10 cellular contexts compared by ENCODE assay signal in the genomic region with DNA sequence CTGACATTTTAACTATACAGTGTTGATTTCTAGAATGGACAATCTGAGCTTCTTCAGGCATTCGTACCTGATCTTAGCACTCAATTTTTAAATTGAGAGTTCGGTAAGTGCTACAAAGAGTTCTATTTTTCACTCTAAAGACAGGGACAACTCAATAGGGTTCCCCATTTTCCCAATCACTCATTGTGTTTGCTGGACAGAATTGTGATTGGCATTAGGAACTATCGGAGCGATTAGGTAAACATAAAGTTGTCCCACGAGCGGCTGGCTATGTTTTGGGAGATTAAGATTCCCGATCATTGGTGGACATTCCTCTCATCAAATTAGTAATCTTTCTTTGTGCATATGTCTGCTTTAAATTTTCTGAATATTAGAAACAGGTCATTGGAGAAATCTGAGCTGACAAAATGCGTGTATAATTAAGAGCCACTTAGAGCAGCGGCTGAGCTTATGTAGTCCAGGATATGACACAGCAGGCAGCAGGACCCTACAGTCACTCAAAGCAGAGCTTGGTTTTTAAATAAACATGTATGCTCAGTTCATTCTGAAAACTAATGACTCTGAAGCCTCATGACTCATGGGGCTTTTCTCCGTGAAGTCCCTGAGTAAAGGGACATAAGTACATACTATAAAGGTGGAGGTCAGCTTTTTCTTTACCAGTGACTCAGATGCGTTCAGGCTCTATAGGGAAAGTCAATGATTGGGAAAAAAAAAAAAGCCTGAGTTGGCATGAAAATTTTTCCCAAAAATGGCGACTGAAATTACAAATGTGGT.
DNase-seq lines count a peak whose midpoint lies in the region; ATAC-seq and TF ChIP-seq lines count a peak whose summit lies in the region.
"Had no signal": no experiment of that assay in that cellular context is flagged by ENCODE, and none has a peak within 500 bp of the region (broad histone marks: within the 10 kb centered on the region; RNA-seq: fewer than 3 reads in every experiment).

No MANE protein-coding gene starts in this region.

- no peak overlapping the region for H3K4ac ChIP-seq in neuronal stem cell (ENCODE audit: low read length)

- peaks cover 7% of the 10 kb centered on the region for H3K4me1 Mint-ChIP-seq in MCF 10A (ENCODE audit: insufficient read depth, unreplicated experiment)
- H3K4me1 Mint-ChIP-seq in endodermal cell: peaks cover 2% of the 10 kb centered on the region
- H3K4me1 Mint-ChIP-seq: activated B cell treated with CpG ODN at 0.5 μM for 24 hours had no signal

- H2AFZ ChIP-seq in neuronal stem cell (ENCODE audit: low read length): peak overlapping the region; percentile 70

- DNase-seq in MCF 10A (ENCODE audit: unreplicated experiment) (peak; percentile 74), breast epithelium (ENCODE audit: low spot score in 2 of 2) (no peak), RWPE1 (ENCODE audit: low spot score) (peak; percentile 2), neuronal stem cell (ENCODE audit: low spot score) (no peak), ureter (ENCODE audit: low spot score) (no peak), left ventricle myocardium inferior (no peak), endodermal cell (no peak)
- DNase-seq: activated B cell treated with CpG ODN at 0.5 μM for 24 hours had no signal

- H3K27me3 Mint-ChIP-seq in MCF 10A (ENCODE audit: insufficient read depth, unreplicated experiment) (no peaks in the 10 kb centered on the region), endodermal cell (ENCODE audit: insufficient read depth) (no peaks in the 10 kb centered on the region)
- H3K27me3 Mint-ChIP-seq: activated B cell treated with CpG ODN at 0.5 μM for 24 hours had no signal

- no peak overlapping the region for H2BK12ac ChIP-seq in neuronal stem cell (ENCODE audit: low read length)

- H3K9me3 ChIP-seq in breast epithelium (no peaks in the 10 kb centered on the region), neuronal stem cell (replicated peaks in 1 of 2; ENCODE audit: control insufficient read depth in 2 of 2, insufficient read depth in 1 of 2, low read depth in 1 of 2, low read length in 2 of 2) (no peaks in the 10 kb centered on the region), left ventricle myocardium inferior (replicated peaks) (no peaks in the 10 kb centered on the region), endodermal cell (ENCODE audit: control insufficient read depth, low read length) (no peaks in the 10 kb centered on the region)

- H3K4me2 ChIP-seq in neuronal stem cell (ENCODE audit: insufficient read depth, low read length, poor library complexity, severe bottlenecking): no peak overlapping the region

- TF ChIP-seq POLR2A in breast epithelium (IDR thresholded peaks at IDR 0.05): no peak

- H2AK5ac ChIP-seq in neuronal stem cell (ENCODE audit: low read depth, low read length): no peak overlapping the region

- H3K27me3 ChIP-seq in breast epithelium (no peaks in the 10 kb centered on the region), neuronal stem cell (ENCODE audit: control insufficient read depth in 3 of 3, insufficient read depth in 3 of 3, low read depth in 1 of 3, low read length in 3 of 3) (no peaks in the 10 kb centered on the region), left ventricle myocardium inferior (ENCODE audit: low read depth) (no peaks in the 10 kb centered on the region), endodermal cell (ENCODE audit: control insufficient read depth, insufficient read depth, low read length, poor library complexity, severe bottlenecking) (no peaks in the 10 kb centered on the region)

- BruUV-seq in MCF 10A (replicated peaks; lab: Mats Ljungman, UMichigan): no TSS peak

- H3K4me1 ChIP-seq in breast epithelium (no peaks in the 10 kb centered on the region), neuronal stem cell (ENCODE audit: control insufficient read depth in 2 of 2, insufficient read depth in 1 of 2, low read depth in 1 of 2, low read length in 2 of 2) (peaks cover 2 to 13% of the 10 kb centered on the region in 2 donors), left ventricle myocardium inferior (no peaks in the 10 kb centered on the region), endodermal cell (ENCODE audit: control insufficient read depth, insufficient read depth, low read length) (no peaks in the 10 kb centered on the region)

- H3K79me1 ChIP-seq in neuronal stem cell (ENCODE audit: low read depth, low read length): no peaks in the 10 kb centered on the region

- intact Hi-C loops in MCF 10A (cut with micrococcal nuclease) (no loop called here), breast epithelium (cut with DNase I; ENCODE audit: low total_unique reads) (no loop called here), left ventricle myocardium inferior (cut with micrococcal nuclease) (no loop called here)

- H3K27ac ChIP-seq in breast epithelium (no peak overlapping the region), RWPE1 (no peak overlapping the region), neuronal stem cell (replicated peaks; ENCODE audit: low read length) (no peak overlapping the region), left ventricle myocardium inferior (replicated peaks) (no peak overlapping the region), endodermal cell (ENCODE audit: low read depth, low read length) (no peak overlapping the region)

- H3K9me3 Mint-ChIP-seq in MCF 10A (ENCODE audit: unreplicated experiment) (no peaks in the 10 kb centered on the region), endodermal cell (no peaks in the 10 kb centered on the region)
- H3K9me3 Mint-ChIP-seq: neural crest cell had no signal

- no peak overlapping the region for H3K4me3 ChIP-seq in breast epithelium
- H3K4me3 ChIP-seq in neuronal stem cell (ENCODE audit: low read length in 2 of 2): no peak overlapping the region
- H3K4me3 ChIP-seq in left ventricle myocardium inferior: no peak overlapping the region
- no peak overlapping the region for H3K4me3 ChIP-seq in endodermal cell (ENCODE audit: low read length)

- H3K18ac ChIP-seq in neuronal stem cell (ENCODE audit: low read length): no peak overlapping the region

- H3K14ac ChIP-seq in neuronal stem cell (ENCODE audit: low read length): no peak overlapping the region

- H3K27ac Mint-ChIP-seq in MCF 10A (ENCODE audit: low read depth, unreplicated experiment) (peak overlapping the region; percentile 40), endodermal cell (no peak overlapping the region)
- H3K27ac Mint-ChIP-seq: activated B cell treated with CpG ODN at 0.5 μM for 24 hours had no signal

- TF ChIP-seq CTCF in MCF 10A (IDR thresholded peaks at IDR 0.05; ENCODE audit: unreplicated experiment) (no peak), breast epithelium (IDR thresholded peaks at IDR 0.05) (no peak), RWPE1 (conservative IDR thresholded peaks at IDR 0.05; ENCODE audit: low read depth) (no peak), left ventricle myocardium inferior (IDR thresholded peaks at IDR 0.05; ENCODE audit: borderline replicate concordance) (no peak), endodermal cell (conservative IDR thresholded peaks at IDR 0.05) (no peak)

- no peak overlapping the region for H2BK15ac ChIP-seq in neuronal stem cell (ENCODE audit: low read length)

- H2BK120ac ChIP-seq in neuronal stem cell (ENCODE audit: low read depth, low read length): no peak overlapping the region

- H3K36me3 ChIP-seq in breast epithelium (no peaks in the 10 kb centered on the region), neuronal stem cell (replicated peaks in 1 of 2; ENCODE audit: control insufficient read depth in 2 of 2, insufficient read depth in 2 of 2, low read length in 2 of 2) (no peaks in the 10 kb centered on the region), left ventricle myocardium inferior (no peaks in the 10 kb centered on the region), endodermal cell (ENCODE audit: control insufficient read depth, insufficient read depth, low read length) (no peaks in the 10 kb centered on the region)

- H4K8ac ChIP-seq in neuronal stem cell (ENCODE audit: low read depth, low read length): no peak overlapping the region

- no CpG with 5 or more reads among the region's 12 CpGs for WGBS in neuronal stem cell (ENCODE audit: extremely low coverage in 2 of 2, insufficient read length in 2 of 2, insufficient replicate concordance in 1 of 2), 2 donors
- WGBS in endodermal cell (ENCODE audit: insufficient coverage in 1 of 2, insufficient read length in 1 of 2), 2 experiments: 85% methylated on average over 9 to 12 of the region's 12 CpGs

- POLR2A ChIA-PET in MCF 10A (lab: Yijun Ruan, JAX): interaction anchor here (0.5 kb wide), 1 partner anchor 11 kb away, joined by 3 read pairs; no protein-coding TSS in a partner anchor
- POLR2A ChIA-PET in RWPE1 (lab: Yijun Ruan, JAX; ENCODE audit: low non-redundant PET): no interaction called here

- no peaks in the 10 kb centered on the region for H3K36me3 Mint-ChIP-seq in MCF 10A (ENCODE audit: insufficient read depth, unreplicated experiment)
- H3K36me3 Mint-ChIP-seq in endodermal cell (ENCODE audit: low read depth): no peaks in the 10 kb centered on the region

- peak overlapping the region; percentile 26 for H3K4me3 Mint-ChIP-seq in MCF 10A (ENCODE audit: unreplicated experiment)
- no peak overlapping the region for H3K4me3 Mint-ChIP-seq in endodermal cell
- H3K4me3 Mint-ChIP-seq: activated B cell treated with CpG ODN at 0.5 μM for 24 hours, neural crest cell had no signal

- H4K91ac ChIP-seq in neuronal stem cell (ENCODE audit: low read depth, low read length, poor library complexity): no peak overlapping the region

- ATAC-seq in HG03196 (IDR thresholded peaks at IDR 0.05; ENCODE audit: unreplicated experiment): peak; percentile 96

- no peak overlapping the region for H2BK5ac ChIP-seq in neuronal stem cell (ENCODE audit: low read length)

- H3K9ac ChIP-seq in neuronal stem cell (ENCODE audit: low read depth, low read length, poor library complexity) (no peak overlapping the region), endodermal cell (ENCODE audit: extremely low read depth, low read length, poor library complexity, severe bottlenecking) (no peak overlapping the region)

- no peak overlapping the region for H3K23ac ChIP-seq in neuronal stem cell (ENCODE audit: low read depth, low read length, poor library complexity)

- CTCF ChIA-PET in MCF 10A (lab: Yijun Ruan, JAX) (interaction anchor here (0.6 to 1.0 kb wide), 2 partner anchors 111 to 1199 kb away, joined by 3 to 4 read pairs; no protein-coding TSS in a partner anchor), RWPE1 (lab: Yijun Ruan, JAX) (no interaction called here)

Comparison
In these comparisons a context has a peak if more than half of its experiments do, and no peak if none do; other contexts are left out.
1. DNase-seq: peak in MCF 10A (single experiment) and RWPE1 (single experiment); none in breast epithelium (0 of 2), neuronal stem cell (single experiment), ureter (single experiment), left ventricle myocardium inferior (single experiment) and endodermal cell (single experiment).